ENCODE assay signal across 20 cellular contexts in genomic region chr15:52083603-52084002, GRCh38. TPM values are rescaled to one million over a fixed set of nuclear protein-coding genes. Genes with fewer than 3 reads are reported as not detected.
"Had no signal": no experiment of that assay in that cellular context is flagged by ENCODE, and none has a peak within 500 bp of the region (broad histone marks: within the 10 kb centered on the region; RNA-seq: fewer than 3 reads in every experiment).

No MANE protein-coding gene starts in this region.

- ATAC-seq: gastrocnemius medialis; heart right ventricle; left cardiac atrium; naive thymus-derived CD8-positive, alpha-beta T cell had no signal

- H3K9me3 Mint-ChIP-seq: neural progenitor cell had no signal

- H3K36me3 Mint-ChIP-seq: naive thymus-derived CD8-positive, alpha-beta T cell; neural progenitor cell had no signal

- H3K4me3 Mint-ChIP-seq: neural progenitor cell had no signal

- DNase-seq: effector memory CD4-positive, alpha-beta T cell; gastrocnemius medialis; heart right ventricle; hypothalamus; kidney; left cardiac atrium; naive thymus-derived CD8-positive, alpha-beta T cell; nucleus accumbens; ovary; small intestine; stimulated activated CD4-positive, alpha-beta T cell treated with anti-CD3 and anti-CD28 coated beads, Interleukin-12 subunit alpha, Interleukin-12 subunit beta, amount 100 ng/mL, for 4 hours; stimulated activated naive CD4-positive, alpha-beta T cell; stomach; substantia nigra; transverse colon had no signal

- H3K27ac Mint-ChIP-seq: neural progenitor cell had no signal

RNA-seq across cellular contexts. Expression of gene BCL2L10, which starts 29.0 kb away (rescaled TPM):
- total RNA-seq: gastrocnemius medialis, heart right ventricle, left cardiac atrium, mesenteric fat pad, mononuclear cell, posterior vena cava, thoracic aorta had no signal
- polyA plus RNA-seq: naive thymus-derived CD8-positive, alpha-beta T cell had no signal
